Comparison of ENCODE assay signal across 26 cellular contexts in the genomic region with DNA sequence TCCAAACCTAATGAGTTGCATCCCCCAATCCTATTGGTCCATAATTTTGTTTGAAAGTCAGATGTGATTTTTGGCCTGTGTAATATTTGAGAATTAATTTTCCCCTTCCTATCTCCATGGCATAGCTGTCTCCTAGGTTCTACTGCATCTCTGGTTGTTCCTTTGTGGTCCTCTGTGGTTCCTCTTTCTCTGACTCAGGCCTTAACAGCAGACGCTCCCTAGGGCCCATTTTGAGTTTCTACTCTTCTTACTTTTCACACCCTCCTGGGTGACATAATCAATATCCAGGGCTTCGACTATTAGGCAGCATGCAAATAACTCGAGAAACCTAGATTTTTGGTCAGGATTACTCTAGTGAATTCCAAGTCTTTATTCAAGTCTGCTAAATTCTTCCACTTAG.
"Had no signal": no experiment of that assay in that cellular context is flagged by ENCODE, and none has a peak within 500 bp of the region (broad histone marks: within the 10 kb centered on the region; RNA-seq: fewer than 3 reads in every experiment).

No MANE protein-coding gene starts in this region.

- DNase-seq: IMR-90; Karpas-422; KG1; MG63; NCI-H1092 treated with DMSO at 0.1 percent for 48 hours; NCI-H1436; NCI-H187; NCI-H2029; NCI-H2081 treated with DMSO at 0.1 percent for 48 hours; NCI-H2171; NCI-H226; NCI-H446; NCI-H510A; NCI-H524 treated with DMSO at 0.1 percent for 48 hours; NCI-H69; NCI-H774; NK-92 treated with Interleukin-12 subunit alpha and Interleukin-12 subunit beta, amount 100 ng/mL, for 24 hours; OCI-M1; PC-9; Peyer's patch; SHP77 treated with DMSO at 0.1 percent for 48 hours; SJCRH30; SW 1271; T-helper 1 cell had no signal

- ATAC-seq: HepG2, Right ventricle myocardium inferior had no signal
